Comparison of ENCODE assay signal across 8 cellular contexts in the genomic region with DNA sequence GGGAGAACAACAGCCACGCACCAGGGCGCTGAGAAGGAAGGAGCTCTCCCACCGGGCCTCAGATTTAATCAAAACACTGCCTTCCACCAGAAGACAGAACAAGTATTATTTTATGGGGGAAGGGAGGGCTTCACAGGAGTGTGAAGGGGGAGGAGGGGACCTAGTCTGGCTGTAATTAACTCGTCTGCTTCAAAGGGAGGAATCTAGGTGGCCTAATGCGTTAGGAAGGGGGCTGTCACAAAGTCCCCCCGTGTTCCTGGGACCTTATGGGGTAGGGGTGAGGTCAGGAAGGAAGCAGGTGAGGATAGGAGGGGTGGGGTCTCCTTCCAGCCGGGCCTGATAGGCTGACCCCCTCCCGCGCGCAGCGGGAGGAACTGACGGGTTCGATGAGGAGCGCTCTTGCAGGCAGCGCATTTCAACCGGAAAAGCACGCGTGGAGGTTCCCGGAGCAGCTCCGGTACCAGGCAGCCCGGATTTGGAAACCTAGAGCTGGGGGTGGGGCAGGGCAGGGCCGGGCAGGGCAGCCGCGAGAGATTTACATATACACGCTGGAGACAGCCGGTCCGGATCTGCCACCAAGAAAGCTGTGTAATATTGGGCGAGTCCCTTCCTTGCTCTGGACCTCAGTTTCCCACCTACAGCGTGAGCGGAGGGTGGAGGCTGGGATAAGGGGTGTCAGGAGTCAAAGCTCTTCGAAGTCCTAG. TPM values are rescaled to one million over a fixed set of nuclear protein-coding genes. Genes with fewer than 3 reads are reported as not detected.
A peak's percentile ranks its signal among the peaks of the same experiment; 100 is the strongest.
DNase-seq lines count a peak whose midpoint lies in the region; ATAC-seq and TF ChIP-seq lines count a peak whose summit lies in the region.

No MANE protein-coding gene starts in this region.

- DNase-seq in EH (ENCODE audit: low read depth) (peak; percentile 50), OCI-M1 (lab: John Stamatoyannopoulos, UW) (peak; percentile 40), brain microvascular endothelial cell (no peak), kidney epithelial cell (ENCODE audit: low read depth) (no peak), D341Med (ENCODE audit: low spot score) (no peak), SHP77 treated with DMSO at 0.1 percent for 48 hours (lab: John Stamatoyannopoulos, UW) (no peak)
- peak; percentile 44 for DNase-seq in stimulated activated CD4-positive, alpha-beta T cell treated with anti-CD3 and anti-CD28 coated beads, Interleukin-15, amount 100 ng/mL, for 24 hours

- peak overlapping the region; percentile 70 for H3K27ac ChIP-seq in brain microvascular endothelial cell

- ATAC-seq in GM21515 (IDR thresholded peaks at IDR 0.05; ENCODE audit: unreplicated experiment): no peak

- H3K4me3 ChIP-seq in brain microvascular endothelial cell (ENCODE audit: low read depth, low read length): peak overlapping the region; percentile 86
- H3K4me3 ChIP-seq in kidney epithelial cell (ENCODE audit: low read depth, low read length): peak overlapping the region; percentile 90

- H3K36me3 ChIP-seq in brain microvascular endothelial cell (replicated peaks) (no peaks in the 10 kb centered on the region), kidney epithelial cell (ENCODE audit: control insufficient read depth, insufficient read depth, low read length) (peaks cover 1% of the 10 kb centered on the region)

- H3K27me3 ChIP-seq in brain microvascular endothelial cell (replicated peaks) (no peaks in the 10 kb centered on the region), kidney epithelial cell (ENCODE audit: control insufficient read depth, insufficient read depth, low read length) (no peaks in the 10 kb centered on the region)

- TF ChIP-seq CTCF in brain microvascular endothelial cell (IDR thresholded peaks at IDR 0.05; ENCODE audit: low read depth, low read length, missing control alignments) (no peak), kidney epithelial cell (IDR thresholded peaks at IDR 0.05; ENCODE audit: insufficient read depth, low read length, poor library complexity, severe bottlenecking) (no peak)

- in situ Hi-C loops in brain microvascular endothelial cell (cut with HindIII; ENCODE audit: low pct_ligation_motif_present, low sequenced_read_pairs): no loop called here

RNA-seq across cellular contexts. Expression of gene SHB, which starts 2.0 kb away (rescaled TPM):
- 39.1 and 42.2 TPM in 2 replicates for total RNA-seq in kidney epithelial cell

Comparison
In these comparisons a context has a peak if more than half of its experiments do, and no peak if none do; other contexts are left out.
1. DNase-seq: peak in EH (single experiment), OCI-M1 (single experiment) and stimulated activated CD4-positive, alpha-beta T cell treated with anti-CD3 and anti-CD28 coated beads, Interleukin-15, amount 100 ng/mL, for 24 hours (single experiment); none in brain microvascular endothelial cell (single experiment), kidney epithelial cell (single experiment), D341Med (single experiment) and SHP77 treated with DMSO at 0.1 percent for 48 hours (single experiment).